ENCODE assay signal across 1 cellular context in the genomic region with DNA sequence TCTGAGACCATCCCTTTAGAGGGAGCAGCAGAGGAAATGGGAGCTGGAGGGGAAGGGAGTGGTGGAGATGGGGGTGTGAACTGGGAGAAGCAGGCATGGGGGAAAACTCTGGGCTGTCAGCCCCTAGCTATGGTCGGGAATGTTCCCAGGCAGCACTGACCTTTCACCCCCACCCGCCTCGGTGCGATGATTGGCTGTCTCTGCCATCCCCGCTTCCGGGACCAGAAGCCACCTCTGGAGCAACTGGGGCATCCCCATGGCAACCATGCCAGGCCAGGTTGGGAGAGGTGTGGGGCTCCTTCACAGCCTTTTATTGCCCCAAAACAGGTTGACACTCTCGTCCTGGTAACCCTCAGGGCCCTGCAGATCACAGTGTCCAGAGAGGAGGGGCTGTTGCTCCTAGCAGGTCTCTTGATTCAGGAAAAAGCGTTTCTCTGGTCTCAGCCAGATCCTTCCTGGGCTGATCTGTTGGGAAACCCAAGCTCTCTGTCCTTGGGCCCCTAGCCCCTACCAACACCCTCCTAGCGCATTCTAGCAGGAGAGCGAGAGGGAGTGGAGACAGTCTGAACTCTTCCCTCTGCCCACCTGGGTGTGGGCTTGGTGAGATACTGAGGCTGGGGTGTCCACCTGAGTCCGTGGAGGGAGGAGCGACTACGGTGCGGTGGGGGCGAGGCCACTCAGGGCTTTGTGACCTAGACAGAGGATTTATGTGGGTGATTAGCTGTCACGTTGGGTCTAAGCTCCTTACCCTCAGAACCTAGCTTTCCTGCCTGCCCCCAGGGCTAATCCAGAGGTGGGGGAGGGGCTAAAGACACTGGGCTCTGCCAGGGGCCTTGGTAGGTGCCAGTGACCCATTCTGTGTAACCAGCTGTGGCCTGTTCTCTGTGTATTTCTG.
TF ChIP-seq lines count a peak whose summit lies in the region.

No MANE protein-coding gene starts in this region.

TF ChIP-seq in HepG2, 621 proteins besides CTCF, POLR2A, EP300 and RAD21 (continues in another document):
- TF ChIP-seq ZNF687 (CRISPR knock-in tag; IDR thresholded peaks at IDR 0.05) (peak; percentile 64), ZMYM3 (CRISPR knock-in tag; IDR thresholded peaks at IDR 0.05) (0 out of 2 replicates have a peak, but pooled peaks have one; percentile 23), RXRB (CRISPR knock-in tag; IDR thresholded peaks at IDR 0.05; ENCODE audit: borderline replicate concordance) (no peak), ZNF839 (CRISPR knock-in tag; IDR thresholded peaks at IDR 0.05; ENCODE audit: borderline replicate concordance) (no peak), RFX3 (CRISPR knock-in tag; IDR thresholded peaks at IDR 0.05) (peak; percentile 69), ZNF383 (CRISPR knock-in tag; IDR thresholded peaks at IDR 0.05; ENCODE audit: borderline replicate concordance) (no peak), ZNF674 (CRISPR knock-in tag; IDR thresholded peaks at IDR 0.05; ENCODE audit: low read depth) (no peak), SIN3A (IDR thresholded peaks at IDR 0.05; ENCODE audit: borderline replicate concordance, low read depth, low read length) (0 out of 2 replicates have a peak, but pooled peaks have one; percentile 30), MAFK (conservative IDR thresholded peaks at IDR 0.05 in 1 of 2, IDR thresholded peaks at IDR 0.05 in 1 of 2; ENCODE audit: low read length in 2 of 2) (no peak), BORCS8-MEF2B (CRISPR knock-in tag; IDR thresholded peaks at IDR 0.05) (0 out of 2 replicates have a peak, but pooled peaks have one; percentile 31), ZNF737 (CRISPR knock-in tag; IDR thresholded peaks at IDR 0.05; ENCODE audit: borderline replicate concordance) (no peak), TERF1 (CRISPR knock-in tag; IDR thresholded peaks at IDR 0.05) (no peak), ZFP62 (CRISPR knock-in tag; IDR thresholded peaks at IDR 0.05) (no peak), JUND (CRISPR knock-in tag; IDR thresholded peaks at IDR 0.05) (no peak), ZNF800 (CRISPR knock-in tag; IDR thresholded peaks at IDR 0.05) (no peak), ZNF225 (CRISPR knock-in tag; IDR thresholded peaks at IDR 0.05) (no peak), FOSL1 (CRISPR knock-in tag; IDR thresholded peaks at IDR 0.05; ENCODE audit: borderline replicate concordance) (no peak), ZNF777 (CRISPR knock-in tag; IDR thresholded peaks at IDR 0.05) (no peak), PHB2 (IDR thresholded peaks at IDR 0.05; ENCODE audit: partially characterized antibody) (no peak), ZNF552 (CRISPR knock-in tag; IDR thresholded peaks at IDR 0.05; ENCODE audit: borderline replicate concordance) (no peak), FIP1L1 (IDR thresholded peaks at IDR 0.05; ENCODE audit: borderline replicate concordance, insufficient read depth, low read depth, low read length) (no peak), ZFP36L1 (CRISPR knock-in tag; IDR thresholded peaks at IDR 0.05) (no peak), ZNF253 (CRISPR knock-in tag; IDR thresholded peaks at IDR 0.05; ENCODE audit: borderline replicate concordance) (no peak), SMYD3 (CRISPR knock-in tag; IDR thresholded peaks at IDR 0.05) (no peak), DPF2 (CRISPR knock-in tag; IDR thresholded peaks at IDR 0.05; ENCODE audit: borderline replicate concordance, low read depth) (no peak), GZF1 (CRISPR knock-in tag; IDR thresholded peaks at IDR 0.05) (no peak), ATF2 (CRISPR knock-in tag; IDR thresholded peaks at IDR 0.05) (no peak), DNMT1 (CRISPR knock-in tag; IDR thresholded peaks at IDR 0.05) (no peak), ARNT2 (CRISPR knock-in tag; IDR thresholded peaks at IDR 0.05; ENCODE audit: low read depth) (no peak), PHF20 (CRISPR knock-in tag; IDR thresholded peaks at IDR 0.05) (0 out of 2 replicates have a peak, but pooled peaks have one; percentile 9), ZNF616 (CRISPR knock-in tag; IDR thresholded peaks at IDR 0.05; ENCODE audit: low read depth) (no peak), SKI (IDR thresholded peaks at IDR 0.05; ENCODE audit: partially characterized antibody) (no peak), ZNF446 (CRISPR knock-in tag; IDR thresholded peaks at IDR 0.05) (no peak), MEF2D (CRISPR knock-in tag; IDR thresholded peaks at IDR 0.05) (no peak), HHEX (CRISPR knock-in tag; IDR thresholded peaks at IDR 0.05) (no peak), ZNF468 (CRISPR knock-in tag; IDR thresholded peaks at IDR 0.05) (no peak), ZBTB7A (CRISPR knock-in tag; IDR thresholded peaks at IDR 0.05) (no peak)
- TF ChIP-seq, protein P1, sequence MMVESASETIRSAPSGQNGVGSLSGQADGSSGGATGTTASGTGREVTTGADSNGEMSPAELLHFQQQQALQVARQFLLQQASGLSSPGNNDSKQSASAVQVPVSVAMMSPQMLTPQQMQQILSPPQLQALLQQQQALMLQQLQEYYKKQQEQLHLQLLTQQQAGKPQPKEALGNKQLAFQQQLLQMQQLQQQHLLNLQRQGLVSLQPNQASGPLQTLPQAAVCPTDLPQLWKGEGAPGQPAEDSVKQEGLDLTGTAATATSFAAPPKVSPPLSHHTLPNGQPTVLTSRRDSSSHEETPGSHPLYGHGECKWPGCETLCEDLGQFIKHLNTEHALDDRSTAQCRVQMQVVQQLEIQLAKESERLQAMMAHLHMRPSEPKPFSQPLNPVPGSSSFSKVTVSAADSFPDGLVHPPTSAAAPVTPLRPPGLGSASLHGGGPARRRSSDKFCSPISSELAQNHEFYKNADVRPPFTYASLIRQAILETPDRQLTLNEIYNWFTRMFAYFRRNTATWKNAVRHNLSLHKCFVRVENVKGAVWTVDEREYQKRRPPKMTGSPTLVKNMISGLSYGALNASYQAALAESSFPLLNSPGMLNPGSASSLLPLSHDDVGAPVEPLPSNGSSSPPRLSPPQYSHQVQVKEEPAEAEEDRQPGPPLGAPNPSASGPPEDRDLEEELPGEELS (CRISPR knock-in tag; IDR thresholded peaks at IDR 0.05), result no peak
- TF ChIP-seq, protein P2, sequence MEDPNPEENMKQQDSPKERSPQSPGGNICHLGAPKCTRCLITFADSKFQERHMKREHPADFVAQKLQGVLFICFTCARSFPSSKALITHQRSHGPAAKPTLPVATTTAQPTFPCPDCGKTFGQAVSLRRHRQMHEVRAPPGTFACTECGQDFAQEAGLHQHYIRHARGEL (CRISPR knock-in tag; IDR thresholded peaks at IDR 0.05), result no peak
- TF ChIP-seq, protein P3, sequence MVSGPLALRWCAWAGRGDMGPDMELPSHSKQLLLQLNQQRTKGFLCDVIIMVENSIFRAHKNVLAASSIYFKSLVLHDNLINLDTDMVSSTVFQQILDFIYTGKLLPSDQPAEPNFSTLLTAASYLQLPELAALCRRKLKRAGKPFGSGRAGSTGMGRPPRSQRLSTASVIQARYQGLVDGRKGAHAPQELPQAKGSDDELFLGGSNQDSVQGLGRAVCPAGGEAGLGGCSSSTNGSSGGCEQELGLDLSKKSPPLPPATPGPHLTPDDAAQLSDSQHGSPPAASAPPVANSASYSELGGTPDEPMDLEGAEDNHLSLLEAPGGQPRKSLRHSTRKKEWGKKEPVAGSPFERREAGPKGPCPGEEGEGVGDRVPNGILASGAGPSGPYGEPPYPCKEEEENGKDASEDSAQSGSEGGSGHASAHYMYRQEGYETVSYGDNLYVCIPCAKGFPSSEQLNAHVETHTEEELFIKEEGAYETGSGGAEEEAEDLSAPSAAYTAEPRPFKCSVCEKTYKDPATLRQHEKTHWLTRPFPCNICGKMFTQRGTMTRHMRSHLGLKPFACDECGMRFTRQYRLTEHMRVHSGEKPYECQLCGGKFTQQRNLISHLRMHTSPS (CRISPR knock-in tag; IDR thresholded peaks at IDR 0.05; ENCODE audit: low read depth), result peak; percentile 47; the same call in 1 of the 2 replicates
- TF ChIP-seq, protein P4, sequence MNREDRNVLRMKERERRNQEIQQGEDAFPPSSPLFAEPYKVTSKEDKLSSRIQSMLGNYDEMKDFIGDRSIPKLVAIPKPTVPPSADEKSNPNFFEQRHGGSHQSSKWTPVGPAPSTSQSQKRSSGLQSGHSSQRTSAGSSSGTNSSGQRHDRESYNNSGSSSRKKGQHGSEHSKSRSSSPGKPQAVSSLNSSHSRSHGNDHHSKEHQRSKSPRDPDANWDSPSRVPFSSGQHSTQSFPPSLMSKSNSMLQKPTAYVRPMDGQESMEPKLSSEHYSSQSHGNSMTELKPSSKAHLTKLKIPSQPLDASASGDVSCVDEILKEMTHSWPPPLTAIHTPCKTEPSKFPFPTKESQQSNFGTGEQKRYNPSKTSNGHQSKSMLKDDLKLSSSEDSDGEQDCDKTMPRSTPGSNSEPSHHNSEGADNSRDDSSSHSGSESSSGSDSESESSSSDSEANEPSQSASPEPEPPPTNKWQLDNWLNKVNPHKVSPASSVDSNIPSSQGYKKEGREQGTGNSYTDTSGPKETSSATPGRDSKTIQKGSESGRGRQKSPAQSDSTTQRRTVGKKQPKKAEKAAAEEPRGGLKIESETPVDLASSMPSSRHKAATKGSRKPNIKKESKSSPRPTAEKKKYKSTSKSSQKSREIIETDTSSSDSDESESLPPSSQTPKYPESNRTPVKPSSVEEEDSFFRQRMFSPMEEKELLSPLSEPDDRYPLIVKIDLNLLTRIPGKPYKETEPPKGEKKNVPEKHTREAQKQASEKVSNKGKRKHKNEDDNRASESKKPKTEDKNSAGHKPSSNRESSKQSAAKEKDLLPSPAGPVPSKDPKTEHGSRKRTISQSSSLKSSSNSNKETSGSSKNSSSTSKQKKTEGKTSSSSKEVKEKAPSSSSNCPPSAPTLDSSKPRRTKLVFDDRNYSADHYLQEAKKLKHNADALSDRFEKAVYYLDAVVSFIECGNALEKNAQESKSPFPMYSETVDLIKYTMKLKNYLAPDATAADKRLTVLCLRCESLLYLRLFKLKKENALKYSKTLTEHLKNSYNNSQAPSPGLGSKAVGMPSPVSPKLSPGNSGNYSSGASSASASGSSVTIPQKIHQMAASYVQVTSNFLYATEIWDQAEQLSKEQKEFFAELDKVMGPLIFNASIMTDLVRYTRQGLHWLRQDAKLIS (CRISPR knock-in tag; IDR thresholded peaks at IDR 0.05), result no peak
